In genomic region chr17:5416886-5417285, GRCh38 we compare ENCODE assay signal across 12 cellular contexts. TPM values are rescaled to one million over a fixed set of nuclear protein-coding genes. Genes with fewer than 3 reads are reported as not detected.
A peak's percentile ranks its signal among the peaks of the same experiment; 100 is the strongest.
DNase-seq lines count a peak whose midpoint lies in the region; ATAC-seq lines count a peak whose summit lies in the region.
"Had no signal": no experiment of that assay in that cellular context is flagged by ENCODE, and none has a peak within 500 bp of the region (broad histone marks: within the 10 kb centered on the region; RNA-seq: fewer than 3 reads in every experiment).

No MANE protein-coding gene starts in this region.

- H3K27me3 ChIP-seq in CD4-positive, alpha-beta memory T cell (ENCODE audit: insufficient read depth, low read length), result no peaks in the 10 kb centered on the region
- H3K27me3 ChIP-seq in naive thymus-derived CD4-positive, alpha-beta T cell (ENCODE audit: control insufficient read depth in 2 of 2, insufficient read depth in 2 of 2, low read length in 2 of 2), result no peaks in the 10 kb centered on the region

- no peaks in the 10 kb centered on the region for H3K9me3 Mint-ChIP-seq in CD4-positive, alpha-beta memory T cell
- no peaks in the 10 kb centered on the region for H3K9me3 Mint-ChIP-seq in IgD-negative memory B cell
- no peaks in the 10 kb centered on the region for H3K9me3 Mint-ChIP-seq in activated T-helper 2 cell treated with anti-CD3 and anti-CD28 coated beads, Interferon-gamma antibody, Interleukin-2, Interleukin-4, amounts not matched to agents 10 μg/mL and 5 μg/mL and 100 μg/mL, durations not matched to agents 14 hours and 24 hours and 36 hours
- peaks cover 0 to 4% (median 0%) of the 10 kb centered on the region in 11 donors for H3K9me3 Mint-ChIP-seq in naive thymus-derived CD4-positive, alpha-beta T cell

- H3K27ac Mint-ChIP-seq in CD4-positive, alpha-beta memory T cell, result peak overlapping the region in 5 of 7 donors; percentile 27 to 71 (median 54)
- H3K27ac Mint-ChIP-seq in IgD-negative memory B cell, result peak overlapping the region in 1 of 3 donors; percentile 97
- no peak overlapping the region for H3K27ac Mint-ChIP-seq in activated T-helper 2 cell treated with anti-CD3 and anti-CD28 coated beads, Interferon-gamma antibody, Interleukin-2, Interleukin-4, amounts not matched to agents 10 μg/mL and 5 μg/mL and 100 μg/mL, durations not matched to agents 14 hours and 24 hours and 36 hours
- H3K27ac Mint-ChIP-seq in naive thymus-derived CD4-positive, alpha-beta T cell, result peak overlapping the region in 5 of 9 donors; percentile 28 to 80 (median 56)

- H3K4me3 ChIP-seq in CD4-positive, alpha-beta memory T cell (ENCODE audit: low read length in 2 of 2), result no peak overlapping the region
- H3K4me3 ChIP-seq in naive thymus-derived CD4-positive, alpha-beta T cell (ENCODE audit: low read length), result no peak overlapping the region

- POLR2A ChIA-PET in CD4-positive, alpha-beta memory T cell (lab: Charles Lee; ENCODE audit: partially characterized antibody), result interaction anchor here (0.9 to 3.8 kb wide), 2 partner anchors 13 to 23 kb away, joined by 3 to 56 read pairs; partner anchors contain the start of gene C1QBP
- POLR2A ChIA-PET in naive thymus-derived CD4-positive, alpha-beta T cell (lab: Charles Lee), result interaction anchor here (1.4 kb wide), 1 partner anchor 22 kb away, joined by 4 read pairs; the partner anchor contains the start of gene C1QBP

- peak overlapping the region in 5 of 8 donors; percentile 43 to 65 (median 56) for H3K4me3 Mint-ChIP-seq in CD4-positive, alpha-beta memory T cell
- H3K4me3 Mint-ChIP-seq in IgD-negative memory B cell, result peak overlapping the region; percentile 43 to 75 (median 62)
- H3K4me3 Mint-ChIP-seq in activated T-helper 2 cell treated with anti-CD3 and anti-CD28 coated beads, Interferon-gamma antibody, Interleukin-2, Interleukin-4, amounts not matched to agents 10 μg/mL and 5 μg/mL and 100 μg/mL, durations not matched to agents 14 hours and 24 hours and 36 hours (ENCODE audit: low read depth), result peak overlapping the region; percentile 68
- H3K4me3 Mint-ChIP-seq in naive thymus-derived CD4-positive, alpha-beta T cell, result peak overlapping the region in 9 of 10 donors; percentile 19 to 98 (median 71)

- peaks cover 42% of the 10 kb centered on the region for H3K4me1 ChIP-seq in CD4-positive, alpha-beta memory T cell (ENCODE audit: insufficient read depth, low read length)
- peaks cover 26% of the 10 kb centered on the region in 2 donors for H3K4me1 ChIP-seq in naive thymus-derived CD4-positive, alpha-beta T cell (ENCODE audit: control insufficient read depth in 2 of 2, insufficient read depth in 2 of 2, low read length in 2 of 2)

- H3K36me3 Mint-ChIP-seq in CD4-positive, alpha-beta memory T cell, result peaks cover 33 to 63% of the 10 kb centered on the region in 2 donors
- H3K36me3 Mint-ChIP-seq in IgD-negative memory B cell, result peaks cover 3% of the 10 kb centered on the region
- H3K36me3 Mint-ChIP-seq in activated T-helper 2 cell treated with anti-CD3 and anti-CD28 coated beads, Interferon-gamma antibody, Interleukin-2, Interleukin-4, amounts not matched to agents 10 μg/mL and 5 μg/mL and 100 μg/mL, durations not matched to agents 14 hours and 24 hours and 36 hours (ENCODE audit: low read depth), result peaks cover 66% of the 10 kb centered on the region
- H3K36me3 Mint-ChIP-seq in naive thymus-derived CD4-positive, alpha-beta T cell, result peaks cover 8 to 33% (median 28%) of the 10 kb centered on the region in 5 donors

- H3K27me3 Mint-ChIP-seq in CD4-positive, alpha-beta memory T cell, result peaks cover 0 to 1% of the 10 kb centered on the region in 2 donors
- no peaks in the 10 kb centered on the region for H3K27me3 Mint-ChIP-seq in IgD-negative memory B cell
- no peaks in the 10 kb centered on the region for H3K27me3 Mint-ChIP-seq in activated T-helper 2 cell treated with anti-CD3 and anti-CD28 coated beads, Interferon-gamma antibody, Interleukin-2, Interleukin-4, amounts not matched to agents 10 μg/mL and 5 μg/mL and 100 μg/mL, durations not matched to agents 14 hours and 24 hours and 36 hours (ENCODE audit: low read depth)
- peaks cover 0 to 2% (median 0%) of the 10 kb centered on the region in 5 donors for H3K27me3 Mint-ChIP-seq in naive thymus-derived CD4-positive, alpha-beta T cell

- ATAC-seq in naive thymus-derived CD4-positive, alpha-beta T cell, result no peak
- ATAC-seq in HG03442 (IDR thresholded peaks at IDR 0.05; ENCODE audit: unreplicated experiment) (no peak), HG02870 (IDR thresholded peaks at IDR 0.05; ENCODE audit: unreplicated experiment) (no peak)

- in situ Hi-C loops in KBM-7 (cut with MboI; ENCODE audit: low pct_unique_long_range_greater_than_20kb, low sequenced_read_pairs), result no loop called here

- no peak for DNase-seq in CD4-positive, alpha-beta memory T cell
- DNase-seq in activated T-helper 2 cell treated with anti-CD3 and anti-CD28 coated beads, Interferon-gamma antibody, Interleukin-2, Interleukin-4, amounts not matched to agents 10 μg/mL and 5 μg/mL and 100 μg/mL, durations not matched to agents 14 hours and 24 hours and 36 hours (ENCODE audit: low spot score), result no peak
- DNase-seq in naive thymus-derived CD4-positive, alpha-beta T cell, result no peak
- DNase-seq in KBM-7, result no peak
- no peak for DNase-seq in anterior cingulate cortex (lab: John Stamatoyannopoulos, UW)
- DNase-seq: activated CD4-positive, alpha-beta T cell treated with anti-CD3 and anti-CD28 coated beads for 48 hours; Karpas-422; NCI-H446; SIG-M5 had no signal

- H3K36me3 ChIP-seq in CD4-positive, alpha-beta memory T cell (ENCODE audit: insufficient read depth, low read length), result peaks cover 37% of the 10 kb centered on the region
- peaks cover 28 to 43% (median 31%) of the 10 kb centered on the region in 3 experiments for H3K36me3 ChIP-seq in naive thymus-derived CD4-positive, alpha-beta T cell (ENCODE audit: control insufficient read depth in 2 of 3, insufficient read depth in 3 of 3, low read length in 3 of 3)

- H3K27ac ChIP-seq in CD4-positive, alpha-beta memory T cell (ENCODE audit: low read depth, low read length), result peak overlapping the region; percentile 9
- peak overlapping the region; percentile 94 for H3K27ac ChIP-seq in naive thymus-derived CD4-positive, alpha-beta T cell (ENCODE audit: low read depth, low read length)

- H3K9me3 ChIP-seq in CD4-positive, alpha-beta memory T cell (ENCODE audit: control insufficient read depth in 1 of 2, low read length in 2 of 2), result no peaks in the 10 kb centered on the region
- H3K9me3 ChIP-seq in naive thymus-derived CD4-positive, alpha-beta T cell (ENCODE audit: control insufficient read depth in 2 of 3, low read length in 3 of 3), result no peaks in the 10 kb centered on the region

- intact Hi-C loops in CD4-positive, alpha-beta memory T cell (cut with micrococcal nuclease), result no loop called here
- intact Hi-C loops in activated T-helper 2 cell treated with anti-CD3 and anti-CD28 coated beads, Interferon-gamma antibody, Interleukin-2, Interleukin-4, amounts not matched to agents 10 μg/mL and 5 μg/mL and 100 μg/mL, durations not matched to agents 14 hours and 24 hours and 36 hours (cut with micrococcal nuclease), result loop anchor here (10.0 kb wide), 1 partner anchor 132 kb away; the partner anchor contains the start of gene RABEP1
- intact Hi-C loops in naive thymus-derived CD4-positive, alpha-beta T cell (cut with micrococcal nuclease), result loop anchor here (5.0 kb wide), 4 partner anchors 305 to 1815 kb away; partner anchors contain the start of genes DVL2 (in 1 of the 2), PFN1 (in 1 of the 2), PIMREG (in 1 of the 2) and ZNF232 (in 1 of the 2)

- CTCF ChIA-PET in CD4-positive, alpha-beta memory T cell (lab: Charles Lee; ENCODE audit: partially characterized antibody), result interaction anchor here (0.7 to 1.1 kb wide), 2 partner anchors 19 to 29 kb away, joined by 3 to 4 read pairs; no protein-coding TSS in a partner anchor
- CTCF ChIA-PET in naive thymus-derived CD4-positive, alpha-beta T cell (lab: Charles Lee), result interaction anchor here (0.6 to 1.2 kb wide), 2 partner anchors 168 to 1005 kb away, joined by 3 read pairs; no protein-coding TSS in a partner anchor

- H3K4me1 Mint-ChIP-seq in CD4-positive, alpha-beta memory T cell, result peaks cover 21 to 69% (median 48%) of the 10 kb centered on the region in 4 donors
- H3K4me1 Mint-ChIP-seq in IgD-negative memory B cell, result peaks cover 24 to 38% (median 27%) of the 10 kb centered on the region in 3 donors
- peaks cover 36% of the 10 kb centered on the region for H3K4me1 Mint-ChIP-seq in activated T-helper 2 cell treated with anti-CD3 and anti-CD28 coated beads, Interferon-gamma antibody, Interleukin-2, Interleukin-4, amounts not matched to agents 10 μg/mL and 5 μg/mL and 100 μg/mL, durations not matched to agents 14 hours and 24 hours and 36 hours (ENCODE audit: low read depth)
- peaks cover 32 to 65% (median 47%) of the 10 kb centered on the region in 7 donors for H3K4me1 Mint-ChIP-seq in naive thymus-derived CD4-positive, alpha-beta T cell

RNA-seq across cellular contexts. Expression of gene NUP88, which starts 2.6 kb away (rescaled TPM):
- 10 to 100 TPM; 91.0 to 92.5 TPM for total RNA-seq in CD4-positive, alpha-beta memory T cell
- 100 to 1,000 TPM; 110 to 142 TPM for polyA plus RNA-seq in CD4-positive, alpha-beta memory T cell
- polyA plus RNA-seq in IgD-negative memory B cell, result 188 TPM
- total RNA-seq in activated T-helper 2 cell treated with anti-CD3 and anti-CD28 coated beads, Interferon-gamma antibody, Interleukin-2, Interleukin-4, amounts not matched to agents 10 μg/mL and 5 μg/mL and 100 μg/mL, durations not matched to agents 14 hours and 24 hours and 36 hours, result 139 and 152 TPM in 2 replicates
- 100 to 1,000 TPM in 4 of 5 experiments, 10 to 100 TPM in 1; 85.7 to 135 (median 111) TPM for total RNA-seq in naive thymus-derived CD4-positive, alpha-beta T cell
- 100 to 1,000 TPM in 1 of 2 donors, 10 to 100 TPM in 1; 96.0 to 148 TPM for polyA plus RNA-seq in naive thymus-derived CD4-positive, alpha-beta T cell

RNA-seq across cellular contexts. Expression of gene RPAIN, which starts 3.1 kb away (rescaled TPM):
- total RNA-seq in CD4-positive, alpha-beta memory T cell, result 10 to 100 TPM; 84.1 to 84.9 TPM
- polyA plus RNA-seq in CD4-positive, alpha-beta memory T cell, result 10 to 100 TPM; 32.2 to 37.4 TPM
- 36.8 TPM for polyA plus RNA-seq in IgD-negative memory B cell
- total RNA-seq in activated T-helper 2 cell treated with anti-CD3 and anti-CD28 coated beads, Interferon-gamma antibody, Interleukin-2, Interleukin-4, amounts not matched to agents 10 μg/mL and 5 μg/mL and 100 μg/mL, durations not matched to agents 14 hours and 24 hours and 36 hours, result 61.0 and 63.1 TPM in 2 replicates
- 10 to 100 TPM; 54.2 to 81.1 (median 75.1) TPM for total RNA-seq in naive thymus-derived CD4-positive, alpha-beta T cell
- 10 to 100 TPM; 30.4 to 35.8 TPM for polyA plus RNA-seq in naive thymus-derived CD4-positive, alpha-beta T cell

RNA-seq across cellular contexts. Expression of gene C1QBP, which starts 22.1 kb away (rescaled TPM):
- total RNA-seq in CD4-positive, alpha-beta memory T cell, result 10 to 100 TPM; 73.1 to 78.9 TPM
- polyA plus RNA-seq in CD4-positive, alpha-beta memory T cell, result 100 to 1,000 TPM; 248 to 411 TPM
- polyA plus RNA-seq in IgD-negative memory B cell, result 281 TPM
- total RNA-seq in activated T-helper 2 cell treated with anti-CD3 and anti-CD28 coated beads, Interferon-gamma antibody, Interleukin-2, Interleukin-4, amounts not matched to agents 10 μg/mL and 5 μg/mL and 100 μg/mL, durations not matched to agents 14 hours and 24 hours and 36 hours, result 363 and 372 TPM in 2 replicates
- 100 to 1,000 TPM in 1 of 5 experiments, 10 to 100 TPM in 4; 58.0 to 162 (median 82.3) TPM for total RNA-seq in naive thymus-derived CD4-positive, alpha-beta T cell
- polyA plus RNA-seq in naive thymus-derived CD4-positive, alpha-beta T cell, result 100 to 1,000 TPM; 276 to 294 TPM

RNA-seq across cellular contexts. Expression of gene DHX33, which starts 51.9 kb away (rescaled TPM):
- total RNA-seq in CD4-positive, alpha-beta memory T cell, result 10 to 100 TPM; 10.5 to 11.5 TPM
- under 1 TPM; 0.59 to 0.70 TPM for polyA plus RNA-seq in CD4-positive, alpha-beta memory T cell
- polyA plus RNA-seq in IgD-negative memory B cell, result 1.1 TPM
- 32.6 and 34.0 TPM in 2 replicates for total RNA-seq in activated T-helper 2 cell treated with anti-CD3 and anti-CD28 coated beads, Interferon-gamma antibody, Interleukin-2, Interleukin-4, amounts not matched to agents 10 μg/mL and 5 μg/mL and 100 μg/mL, durations not matched to agents 14 hours and 24 hours and 36 hours
- total RNA-seq in naive thymus-derived CD4-positive, alpha-beta T cell, result 10 to 100 TPM in 3 of 5 experiments, 1 to 10 TPM in 2; 7.1 to 19.1 (median 11.3) TPM
- under 1 TPM; 0.95 to 0.99 TPM for polyA plus RNA-seq in naive thymus-derived CD4-positive, alpha-beta T cell
